23 cellular contexts compared by ENCODE assay signal in the genomic region with DNA sequence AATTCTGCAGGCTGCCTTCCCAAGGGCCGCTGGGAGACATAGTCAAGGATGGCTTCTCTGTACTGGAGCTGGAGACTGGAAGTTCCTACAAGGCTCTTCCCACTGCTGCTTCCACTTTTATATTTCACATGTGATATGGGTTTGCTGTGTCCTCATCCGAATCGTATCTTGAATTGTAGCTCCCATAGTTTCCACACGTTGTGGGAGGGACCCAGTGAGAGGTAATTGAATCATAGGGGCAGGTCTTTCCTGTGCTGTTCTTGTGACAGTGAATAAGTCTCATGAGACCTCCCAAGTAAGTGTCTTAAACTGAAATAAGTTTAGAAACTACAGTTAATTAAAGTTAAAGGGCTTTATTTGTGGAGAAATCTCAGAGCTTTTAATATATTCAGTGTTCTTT. TPM values are rescaled to one million over a fixed set of nuclear protein-coding genes. Genes with fewer than 3 reads are reported as not detected.
DNase-seq lines count a peak whose midpoint lies in the region; FAIRE-seq and TF ChIP-seq lines count a peak whose summit lies in the region.
"Had no signal": no experiment of that assay in that cellular context is flagged by ENCODE, and none has a peak within 500 bp of the region (broad histone marks: within the 10 kb centered on the region; RNA-seq: fewer than 3 reads in every experiment).

No MANE protein-coding gene starts in this region.

- no peak for TF ChIP-seq POLR2A in H54 (IDR thresholded peaks at IDR 0.05; ENCODE audit: low read depth, low read length)

- no peak overlapping the region for H3K4me3 ChIP-seq in choroid plexus epithelial cell (ENCODE audit: low read depth, low read length)
- H3K4me3 ChIP-seq: A549; BLaER1 treated with 17β-estradiol and CSF1 and Interleukin-3, amounts not matched to agents 10 nM and 100 nM; MG63; Peyer's patch had no signal

- intact Hi-C loops in Calu3 (cut with micrococcal nuclease; ENCODE audit: unreplicated experiment): no loop called here

- no peaks in the 10 kb centered on the region for H3K36me3 Mint-ChIP-seq in Calu3 (ENCODE audit: insufficient read depth, unreplicated experiment)

- CTCF ChIA-PET in Calu3 (lab: Charles Lee): interaction anchor here (0.9 to 2.1 kb wide), 3 partner anchors 18 to 30 kb away, joined by 3 to 4 read pairs (median 3); no protein-coding TSS in a partner anchor

- H3K4me3 Mint-ChIP-seq in Calu3 (ENCODE audit: low read depth, unreplicated experiment): no peak overlapping the region
- H3K4me3 Mint-ChIP-seq: CD8-positive, alpha-beta memory T cell; H9 had no signal

- FAIRE-seq in H54 (lab: Jason Lieb, UNC): peak; percentile 85
- FAIRE-seq: A549 had no signal

- H3K27me3 Mint-ChIP-seq in Calu3 (ENCODE audit: unreplicated experiment): peaks cover 3% of the 10 kb centered on the region

- peaks cover 48% of the 10 kb centered on the region for H3K4me1 Mint-ChIP-seq in Calu3 (ENCODE audit: low read depth, unreplicated experiment)
- H3K4me1 Mint-ChIP-seq: CD8-positive, alpha-beta memory T cell had no signal

- in situ Hi-C loops in ACHN (cut with HindIII; ENCODE audit: low pct_ligation_motif_present, low pct_unique_long_range_greater_than_20kb, low sequenced_read_pairs): no loop called here

- DNase-seq in ACHN: peak; percentile 15
- DNase-seq in H54 (ENCODE audit: insufficient read length, low spot score): no peak
- DNase-seq in choroid plexus epithelial cell (ENCODE audit: low read depth): peak; percentile 26
- peak; percentile 46 for DNase-seq in kidney tubule cell (ENCODE audit: low spot score)
- DNase-seq in DMS 273 (lab: John Stamatoyannopoulos, UW; ENCODE audit: unreplicated experiment): no peak
- no peak for DNase-seq in NCI-H2081 treated with DMSO at 0.1 percent for 48 hours (lab: John Stamatoyannopoulos, UW)
- no peak for DNase-seq in Calu3
- DNase-seq: CD8-positive, alpha-beta memory T cell; DMS79 treated with DMSO at 0.1 percent for 48 hours; Karpas-422; MG63; NCI-H1048; NCI-H1436 treated with DMSO at 0.1 percent for 48 hours; NCI-H2029; NCI-H2171; NCI-H526 treated with DMSO at 0.1 percent for 48 hours; Peyer's patch; SHP77; SK-N-SH had no signal

- TF ChIP-seq CTCF in choroid plexus epithelial cell (conservative IDR thresholded peaks at IDR 0.05; ENCODE audit: low read depth, low read length) (no peak), Calu3 (IDR thresholded peaks at IDR 0.05; ENCODE audit: unreplicated experiment) (no peak)

- peaks cover 7% of the 10 kb centered on the region for H3K9me3 Mint-ChIP-seq in Calu3 (ENCODE audit: low read depth, unreplicated experiment)

- BruUV-seq in Calu3 (replicated peaks; lab: Mats Ljungman, UMichigan): no TSS peak

- no peak overlapping the region for H3K27ac Mint-ChIP-seq in Calu3 (ENCODE audit: unreplicated experiment)
- H3K27ac Mint-ChIP-seq: H9 had no signal

RNA-seq across cellular contexts. Expression of gene BICC1, which starts 47.0 kb away (rescaled TPM):
- total RNA-seq in Calu3 (2022): 58.0 and 70.2 TPM in 2 replicates
- total RNA-seq: CD8-positive, alpha-beta memory T cell; G401 had no signal

Comparison
In these comparisons a context has a peak if more than half of its experiments do, and no peak if none do; other contexts are left out.
1. DNase-seq: peak in ACHN (single experiment), choroid plexus epithelial cell (single experiment) and kidney tubule cell (single experiment); none in H54 (single experiment), DMS 273 (single experiment), NCI-H2081 treated with DMSO at 0.1 percent for 48 hours (single experiment) and Calu3 (single experiment).